Comparison of ENCODE assay signal across 1 cellular context in genomic region chr22:40177738-40178416, GRCh38.
TF ChIP-seq lines count a peak whose summit lies in the region.

Gene TNRC6B (plus strand): TSS chr22:40177925. CDS start chr22:40178136, 211 bp downstream.

TF ChIP-seq in H1, 55 proteins besides CTCF, POLR2A, EP300 and RAD21 (continued from another document):
- TF ChIP-seq, protein P1, sequence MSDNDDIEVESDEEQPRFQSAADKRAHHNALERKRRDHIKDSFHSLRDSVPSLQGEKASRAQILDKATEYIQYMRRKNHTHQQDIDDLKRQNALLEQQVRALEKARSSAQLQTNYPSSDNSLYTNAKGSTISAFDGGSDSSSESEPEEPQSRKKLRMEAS (IDR thresholded peaks at IDR 0.05): peak; percentile 67; the same call in 1 of the 2 replicates
- TF ChIP-seq ASH2L (IDR thresholded peaks at IDR 0.05; ENCODE audit: low read length): no peak
- TF ChIP-seq SIX5 (IDR thresholded peaks at IDR 0.05; ENCODE audit: low read depth, low read length): no peak
- no peak for TF ChIP-seq EZH2 (IDR thresholded peaks at IDR 0.05; ENCODE audit: low read depth, low read length, severe bottlenecking)
- TF ChIP-seq CHD2 (IDR thresholded peaks at IDR 0.05; ENCODE audit: low read length): 0 out of 2 replicates have a peak, but pooled peaks have one; percentile 51
- no peak for TF ChIP-seq TCF12 (IDR thresholded peaks at IDR 0.05; ENCODE audit: low read depth, low read length)
- TF ChIP-seq SIRT6 (IDR thresholded peaks at IDR 0.05; ENCODE audit: low read length): no peak
